Comparison of ENCODE assay signal across 8 cellular contexts in the genomic region with DNA sequence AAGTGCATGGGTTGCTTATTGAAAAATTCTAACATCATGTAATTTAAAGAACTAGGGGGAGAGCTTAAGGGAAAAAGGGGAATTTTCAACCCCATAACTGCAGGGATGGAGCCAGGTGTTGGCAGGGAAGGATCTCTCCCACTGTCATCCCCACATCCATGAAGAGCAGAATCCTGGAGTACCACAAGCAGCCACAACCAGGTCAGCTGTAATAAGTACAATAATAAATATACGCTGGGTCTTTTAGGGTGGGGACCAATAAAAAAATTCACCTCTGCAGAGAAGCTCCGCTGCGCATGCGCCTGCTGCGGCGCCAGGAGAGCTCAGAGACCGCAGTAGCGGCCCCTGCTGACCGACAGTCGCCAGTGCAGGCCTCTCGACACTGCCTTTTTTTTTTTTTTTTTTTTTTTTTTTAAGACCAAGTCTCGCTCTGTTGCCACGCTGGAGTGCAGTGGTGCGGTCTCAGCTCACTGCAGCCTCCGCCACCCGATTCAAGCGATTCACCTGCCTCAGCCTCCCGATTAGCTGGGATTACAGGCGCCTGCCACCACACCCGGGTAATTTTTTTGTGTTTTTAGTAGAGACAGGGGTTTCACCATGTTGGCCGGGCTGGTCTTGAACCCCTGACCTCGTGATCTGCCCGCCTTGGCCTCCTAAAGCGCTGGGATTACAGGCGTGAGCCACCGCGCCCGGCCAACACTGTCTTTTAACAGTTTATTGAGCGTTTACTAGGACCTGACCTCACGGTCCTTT. TPM values are rescaled to one million over a fixed set of nuclear protein-coding genes. Genes with fewer than 3 reads are reported as not detected.
DNase-seq lines count a peak whose midpoint lies in the region; ATAC-seq and TF ChIP-seq lines count a peak whose summit lies in the region.

No MANE protein-coding gene starts in this region.

- peak overlapping the region; percentile 89 for H3K27ac Mint-ChIP-seq in activated T-cell treated with anti-CD3 and anti-CD28 coated beads, Interleukin-2, amount 50 U/mL, for 24 hours

- no peak overlapping the region for H3K27ac ChIP-seq in Karpas-422 (ENCODE audit: low read length)
- H3K27ac ChIP-seq in PC-9 = no peak overlapping the region
- peak overlapping the region in 2 of 4 donors; percentile 53 to 93 for H3K27ac ChIP-seq in esophagus muscularis mucosa (replicated peaks in 1 of 4)

- H3K4me2 ChIP-seq in Karpas-422 (ENCODE audit: low read depth, low read length, poor library complexity, severe bottlenecking) (peak overlapping the region; percentile 85), PC-9 (peak overlapping the region; percentile 89)

- H3K27me3 Mint-ChIP-seq in activated T-cell treated with anti-CD3 and anti-CD28 coated beads, Interleukin-2, amount 50 U/mL, for 24 hours = no peaks in the 10 kb centered on the region

- peaks cover 45% of the 10 kb centered on the region for H3K4me1 ChIP-seq in Karpas-422 (ENCODE audit: low read length)
- peaks cover 23% of the 10 kb centered on the region for H3K4me1 ChIP-seq in PC-9 (replicated peaks; ENCODE audit: insufficient read depth)
- peaks cover 41 to 49% (median 46%) of the 10 kb centered on the region in 4 donors for H3K4me1 ChIP-seq in esophagus muscularis mucosa

- 9% methylated on average over 30 of the region's 30 CpGs for WGBS in esophagus muscularis mucosa

- H3F3A ChIP-seq in PC-9 (ENCODE audit: insufficient read depth, low read depth) = peaks cover 44% of the 10 kb centered on the region

- intact Hi-C loops in PC-9 (cut with micrococcal nuclease; ENCODE audit: unreplicated experiment) = loop anchor here (2.0 to 5.0 kb wide), 4 partner anchors 19 to 390 kb away; no protein-coding TSS in a partner anchor
- intact Hi-C loops in esophagus muscularis mucosa (cut with DNase I) = loop anchor here (2.0 to 10.0 kb wide), 3 partner anchors 90 to 217 kb away; no protein-coding TSS in a partner anchor

- H3K36me3 ChIP-seq in Karpas-422 (ENCODE audit: insufficient read depth, low read length) (peaks cover 22% of the 10 kb centered on the region), PC-9 (ENCODE audit: low read depth) (peaks cover 14% of the 10 kb centered on the region; the same call in 1 of the 2 replicates), esophagus muscularis mucosa (peaks cover 12 to 16% (median 14%) of the 10 kb centered on the region in 4 donors)

- peak overlapping the region; percentile 57 for H3K9ac ChIP-seq in Karpas-422 (ENCODE audit: low read length)

- peaks cover 47% of the 10 kb centered on the region for H3K4me1 Mint-ChIP-seq in activated T-cell treated with anti-CD3 and anti-CD28 coated beads, Interleukin-2, amount 50 U/mL, for 24 hours (ENCODE audit: low read depth)

- H2AFZ ChIP-seq in Karpas-422 (ENCODE audit: low read length) = peak overlapping the region; percentile 44; the same call in 1 of the 2 replicates
- H2AFZ ChIP-seq in PC-9 = peak overlapping the region; percentile 70; the same call in 1 of the 2 replicates

- no peaks in the 10 kb centered on the region for H3K9me3 ChIP-seq in Karpas-422 (ENCODE audit: low read length)
- no peaks in the 10 kb centered on the region for H3K9me3 ChIP-seq in PC-9 (ENCODE audit: insufficient read depth, low read depth)
- H3K9me3 ChIP-seq in esophagus muscularis mucosa = no peaks in the 10 kb centered on the region

- peak overlapping the region; percentile 42 for H3K4me3 ChIP-seq in GM12875 (ENCODE audit: low read depth, low read length)
- H3K4me3 ChIP-seq in Karpas-422 (ENCODE audit: low read length) = peak overlapping the region; percentile 96; the same call in 1 of the 2 replicates
- peak overlapping the region; percentile 91; the same call in 1 of the 2 replicates for H3K4me3 ChIP-seq in PC-9
- peak overlapping the region; percentile 24 to 71 (median 34) for H3K4me3 ChIP-seq in esophagus muscularis mucosa

- BruUV-seq in PC-9 (replicated peaks; lab: Mats Ljungman, UMichigan) = no TSS peak

- H3K79me2 ChIP-seq in Karpas-422 (ENCODE audit: low read length) (peaks cover 25% of the 10 kb centered on the region), PC-9 (ENCODE audit: low read depth) (peaks cover 25% of the 10 kb centered on the region)

- peaks cover 3% of the 10 kb centered on the region for H3K9me3 Mint-ChIP-seq in activated T-cell treated with anti-CD3 and anti-CD28 coated beads, Interleukin-2, amount 50 U/mL, for 24 hours

- H3K9me2 ChIP-seq in Karpas-422 (replicated peaks; ENCODE audit: insufficient read depth, low read length) (no peaks in the 10 kb centered on the region), PC-9 (ENCODE audit: insufficient read depth) (no peaks in the 10 kb centered on the region)

- peak overlapping the region; percentile 97 for H3K4me3 Mint-ChIP-seq in activated T-cell treated with anti-CD3 and anti-CD28 coated beads, Interleukin-2, amount 50 U/mL, for 24 hours

- DNase-seq in Karpas-422 (peak; percentile 96), PC-9 (peak; percentile 64 to 78), esophagus muscularis mucosa (ENCODE audit: extremely low spot score) (no peak), myocyte (ENCODE audit: low read depth) (peak; percentile 82)
- DNase-seq in activated T-cell treated with anti-CD3 and anti-CD28 coated beads, Interleukin-2, amount 50 U/mL, for 24 hours = peak; percentile 89
- peak; percentile 72 for DNase-seq in stimulated activated CD8-positive, alpha-beta memory T cell treated with anti-CD3 and anti-CD28 coated beads, Interleukin-7, amount 100 ng/mL, for 24 hours (ENCODE audit: low read depth)

- H4K20me1 ChIP-seq in Karpas-422 (ENCODE audit: insufficient read depth, low read depth, low read length) = peaks cover 23% of the 10 kb centered on the region
- H4K20me1 ChIP-seq in PC-9 (ENCODE audit: insufficient read depth) = peaks cover 21% of the 10 kb centered on the region

- CTCF ChIA-PET in PC-9 (lab: Charles Lee) = interaction anchor here (0.6 to 1.1 kb wide), 11 partner anchors 9 to 1388 kb away, joined by 3 to 19 read pairs (median 6); partner anchors contain the start of gene ZBTB7A

- peak; percentile 90 for TF ChIP-seq CTCF in GM12875 (IDR thresholded peaks at IDR 0.05; ENCODE audit: borderline replicate concordance, insufficient read depth, low read depth, low read length)
- TF ChIP-seq CTCF in PC-9 (conservative IDR thresholded peaks at IDR 0.05) = peak; percentile 75
- TF ChIP-seq CTCF in esophagus muscularis mucosa (IDR thresholded peaks at IDR 0.05) = peak; percentile 76 to 91 (median 83)

- H3K27me3 ChIP-seq in Karpas-422 (ENCODE audit: low read length) = no peaks in the 10 kb centered on the region
- no peaks in the 10 kb centered on the region for H3K27me3 ChIP-seq in PC-9 (ENCODE audit: insufficient read depth, low read depth)
- H3K27me3 ChIP-seq in esophagus muscularis mucosa = no peaks in the 10 kb centered on the region

- no peak for TF ChIP-seq EP300 in esophagus muscularis mucosa (IDR thresholded peaks at IDR 0.05)

- no peak for TF ChIP-seq POLR2A in esophagus muscularis mucosa (IDR thresholded peaks at IDR 0.05; ENCODE audit: low read depth)

- POLR2A ChIA-PET in PC-9 (lab: Charles Lee; ENCODE audit: unreplicated experiment) = interaction anchor here (0.5 to 0.9 kb wide), 5 partner anchors 17 to 363 kb away, joined by 3 to 40 read pairs (median 4); partner anchors contain the start of genes DAPK3 and MPND

- ATAC-seq in HG03457 (IDR thresholded peaks at IDR 0.05; ENCODE audit: unreplicated experiment) = no peak

- peaks cover 29% of the 10 kb centered on the region for H3K36me3 Mint-ChIP-seq in activated T-cell treated with anti-CD3 and anti-CD28 coated beads, Interleukin-2, amount 50 U/mL, for 24 hours (ENCODE audit: low read depth)

RNA-seq across cellular contexts. Expression of gene EEF2, which starts 2.5 kb away (rescaled TPM):
- total RNA-seq in Karpas-422 (2014; rRNA removed; shearing (Covaris generic); ENCODE audit: low replicate concordance) = 1,644 and 3,073 TPM in 2 replicates
- total RNA-seq in PC-9 (2021) (1,471 and 1,742 TPM in 2 replicates), esophagus muscularis mucosa (1,000 to 10,000 TPM; 2,280 to 3,286 (median 2,635) TPM), myocyte (2,539 and 2,715 TPM in 2 replicates)
- polyA plus RNA-seq in myocyte (2012) = 2,426 TPM

RNA-seq across cellular contexts. Expression of gene DAPK3, which starts 16.9 kb away (rescaled TPM):
- 17.2 and 52.5 TPM in 2 replicates for total RNA-seq in Karpas-422 (2014; rRNA removed; shearing (Covaris generic); ENCODE audit: low replicate concordance)
- total RNA-seq in PC-9 (2021) = 38.1 and 46.5 TPM in 2 replicates
- 100 to 1,000 TPM; 140 to 226 (median 212) TPM for total RNA-seq in esophagus muscularis mucosa
- total RNA-seq in myocyte = 193 and 269 TPM in 2 replicates
- 177 TPM for polyA plus RNA-seq in myocyte (2012)

RNA-seq across cellular contexts. Expression of gene PIAS4, which starts 19.7 kb away (rescaled TPM):
- total RNA-seq in Karpas-422 (2014; rRNA removed; shearing (Covaris generic); ENCODE audit: low replicate concordance) = 17.3 and 55.1 TPM in 2 replicates
- total RNA-seq in PC-9 (2021) (25.5 and 26.5 TPM in 2 replicates), esophagus muscularis mucosa (10 to 100 TPM; 16.6 to 34.1 (median 24.8) TPM), myocyte (18.0 and 22.2 TPM in 2 replicates)
- 19.8 TPM for polyA plus RNA-seq in myocyte (2012)

RNA-seq across cellular contexts. Expression of gene NMRK2, which starts 54.9 kb away (rescaled TPM):
- not detected in 2 replicates for total RNA-seq in Karpas-422 (2014; rRNA removed; shearing (Covaris generic); ENCODE audit: low replicate concordance)
- total RNA-seq in PC-9 (2021) (not detected in 2 replicates), esophagus muscularis mucosa (1 to 10 TPM in 1 of 4 donors, under 1 TPM in 2, not detected in 1; 0.39 to 2.1 (median 0.69) TPM), myocyte (31.9 and 75.7 TPM in 2 replicates)
- polyA plus RNA-seq in myocyte (2012) = 3.1 TPM

Comparison
In these comparisons a context has a peak if more than half of its experiments do, and no peak if none do; other contexts are left out.
1. H3K4me3 ChIP-seq: peak in every context shown above with its lines; median percentile 96 in Karpas-422; 91 in PC-9; 42 in GM12875; 34 in esophagus muscularis mucosa.